ENCODE assay signal across 19 cellular contexts in genomic region chr11:79485694-79486093, GRCh38. TPM values are rescaled to one million over a fixed set of nuclear protein-coding genes. Genes with fewer than 3 reads are reported as not detected.
"Had no signal": no experiment of that assay in that cellular context is flagged by ENCODE, and none has a peak within 500 bp of the region (broad histone marks: within the 10 kb centered on the region; RNA-seq: fewer than 3 reads in every experiment).

No MANE protein-coding gene starts in this region.

- H3K9me3 Mint-ChIP-seq: activated CD4-positive, alpha-beta memory T cell treated with anti-CD3 and anti-CD28 coated beads for 36 hours; activated T-cell treated with anti-CD3 and anti-CD28 coated beads, Interleukin-2, amount 50 U/mL, for 24 hours had no signal

- H3K9me3 ChIP-seq: body of pancreas, colonic mucosa, neutrophil, sigmoid colon, spleen, stomach, testis, upper lobe of left lung had no signal

- H3K27me3 ChIP-seq: body of pancreas, colonic mucosa, hepatocyte, neutrophil, sigmoid colon, spleen, testis, upper lobe of left lung had no signal

- H3K36me3 ChIP-seq: colonic mucosa, neutrophil, sigmoid colon, spleen, stomach, upper lobe of left lung had no signal

- H3K27ac Mint-ChIP-seq: activated CD4-positive, alpha-beta memory T cell treated with anti-CD3 and anti-CD28 coated beads for 36 hours; activated CD4-positive, alpha-beta T cell treated with anti-CD3 and anti-CD28 coated beads for 36 hours; activated naive CD8-positive, alpha-beta T cell; activated T-cell treated with anti-CD3 and anti-CD28 coated beads, Interleukin-2, amount 50 U/mL, for 24 hours had no signal

- DNase-seq: activated CD4-positive, alpha-beta memory T cell treated with anti-CD3 and anti-CD28 coated beads for 36 hours; activated CD4-positive, alpha-beta T cell treated with anti-CD3 and anti-CD28 coated beads for 36 hours; activated effector memory CD4-positive, alpha-beta T cell treated with Interleukin-2 at 50 U/mL for 16 hours; activated T-cell treated with anti-CD3 and anti-CD28 coated beads, Interleukin-2, amount 50 U/mL, for 24 hours; amniotic stem cell; body of pancreas; central memory CD4-positive, alpha-beta T cell; colonic mucosa; sigmoid colon; spleen; stomach; testis; upper lobe of left lung had no signal

- H3K79me2 ChIP-seq: hepatocyte, parathyroid adenoma had no signal

- ATAC-seq: activated CD4-positive, alpha-beta T cell treated with anti-CD3 and anti-CD28 coated beads for 36 hours; body of pancreas; esophagus mucosa had no signal

- H3K4me3 ChIP-seq: body of pancreas, colonic mucosa, hepatocyte, sigmoid colon, spleen, stomach, testis, upper lobe of left lung had no signal

- H3K27ac ChIP-seq: body of pancreas, colonic mucosa, hepatocyte, neutrophil, parathyroid adenoma, sigmoid colon, spleen, stomach, testis, upper lobe of left lung had no signal

- H3K9ac ChIP-seq: parathyroid adenoma had no signal

- H3K27me3 Mint-ChIP-seq: activated naive CD8-positive, alpha-beta T cell; activated T-cell treated with anti-CD3 and anti-CD28 coated beads, Interleukin-2, amount 50 U/mL, for 24 hours had no signal

- H2AFZ ChIP-seq: hepatocyte, parathyroid adenoma had no signal

- H3K4me3 Mint-ChIP-seq: activated CD4-positive, alpha-beta memory T cell treated with anti-CD3 and anti-CD28 coated beads for 36 hours; activated CD4-positive, alpha-beta T cell treated with anti-CD3 and anti-CD28 coated beads for 36 hours; activated naive CD8-positive, alpha-beta T cell; activated T-cell treated with anti-CD3 and anti-CD28 coated beads, Interleukin-2, amount 50 U/mL, for 24 hours had no signal

- H3K4me2 ChIP-seq: hepatocyte had no signal

- H3K36me3 Mint-ChIP-seq: activated CD4-positive, alpha-beta memory T cell treated with anti-CD3 and anti-CD28 coated beads for 36 hours; activated naive CD8-positive, alpha-beta T cell had no signal

- H3K4me1 ChIP-seq: body of pancreas, colonic mucosa, parathyroid adenoma, sigmoid colon, stomach, upper lobe of left lung had no signal

RNA-seq across cellular contexts. Expression of gene TENM4, which starts 44.9 kb away (rescaled TPM):
- total RNA-seq: activated CD4-positive, alpha-beta memory T cell treated with anti-CD3 and anti-CD28 coated beads for 36 hours; activated CD4-positive, alpha-beta T cell treated with anti-CD3 and anti-CD28 coated beads for 36 hours; lung microvascular endothelial cell had no signal
